In the genomic region with DNA sequence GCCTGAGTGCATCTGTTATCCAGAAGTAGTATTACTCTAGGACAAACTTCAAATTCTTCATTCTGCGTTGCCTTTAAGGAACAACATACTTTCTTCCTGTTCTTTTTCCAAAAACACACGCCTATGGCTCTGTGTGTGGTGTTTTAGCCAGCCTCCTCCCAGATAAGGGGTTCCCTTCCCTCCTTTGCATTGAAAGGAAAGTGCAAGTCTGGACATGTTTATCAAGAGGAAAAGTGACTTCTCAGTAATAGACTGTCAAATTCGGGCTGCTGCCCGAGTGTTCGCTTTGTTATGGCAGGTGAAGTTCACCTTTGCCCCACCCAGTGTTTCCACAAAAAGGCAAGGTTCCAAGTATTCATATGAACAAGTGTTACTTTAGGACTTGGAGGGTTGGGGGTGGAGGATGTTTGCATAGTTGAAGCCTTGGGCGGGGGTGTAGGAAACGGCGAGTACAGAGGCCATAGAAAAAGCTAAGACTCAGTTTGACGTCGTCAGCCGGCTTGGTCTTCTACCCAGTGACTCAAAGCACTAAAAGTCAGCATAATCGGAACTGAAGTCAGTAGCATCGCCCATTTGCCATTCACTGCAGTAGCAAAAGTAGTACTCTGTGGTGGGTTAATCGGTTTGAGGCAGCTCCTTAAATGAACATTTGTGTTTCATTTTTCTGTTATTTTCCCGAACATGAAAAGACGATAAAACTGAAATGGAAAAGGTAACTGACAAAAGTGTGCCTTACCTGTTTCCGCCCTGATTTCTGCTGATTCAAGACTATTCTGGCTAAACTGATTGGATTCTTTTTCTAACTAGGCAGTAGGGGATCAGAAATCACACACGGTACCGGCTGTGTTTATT, we compare ENCODE assay signal across 8 cellular contexts. TPM values are rescaled to one million over a fixed set of nuclear protein-coding genes. Genes with fewer than 3 reads are reported as not detected.
DNase-seq lines count a peak whose midpoint lies in the region; ATAC-seq and TF ChIP-seq lines count a peak whose summit lies in the region.

No MANE protein-coding gene starts in this region.

- H4K20me1 ChIP-seq in SU-DHL-6 (ENCODE audit: low read depth, low read length) = no peaks in the 10 kb centered on the region

- ATAC-seq in HG02610 (IDR thresholded peaks at IDR 0.05; ENCODE audit: unreplicated experiment) (peak; percentile 20), left lobe of liver (peak; percentile 57), GM18868 (IDR thresholded peaks at IDR 0.05; ENCODE audit: unreplicated experiment) (no peak)

- H3K27ac ChIP-seq in SU-DHL-6 (ENCODE audit: low read depth, low read length) = no peak overlapping the region

- H3K9ac ChIP-seq in SU-DHL-6 (ENCODE audit: low read length) = peak overlapping the region; percentile 34
- peak overlapping the region; percentile 84 for H3K9ac ChIP-seq in adipocyte (ENCODE audit: low read length)

- H3K4me1 ChIP-seq in adipocyte (ENCODE audit: control insufficient read depth, insufficient read depth, low read length) = peaks cover 26% of the 10 kb centered on the region

- H3K4me2 ChIP-seq in SU-DHL-6 (ENCODE audit: low read depth, low read length, poor library complexity, severe bottlenecking) = peak overlapping the region; percentile 78

- TF ChIP-seq CTCF in SU-DHL-6 (IDR thresholded peaks at IDR 0.05; ENCODE audit: insufficient read depth, low read length, poor library complexity, severe bottlenecking) = no peak

- no peaks in the 10 kb centered on the region for H3F3A ChIP-seq in SU-DHL-6 (ENCODE audit: insufficient read depth)

- H3K79me2 ChIP-seq in SU-DHL-6 (ENCODE audit: insufficient read depth, low read length) = no peaks in the 10 kb centered on the region

- no peaks in the 10 kb centered on the region for H3K27me3 ChIP-seq in SU-DHL-6 (ENCODE audit: low read length)
- H3K27me3 ChIP-seq in adipocyte (replicated peaks; ENCODE audit: control insufficient read depth, insufficient read depth, low read length) = no peaks in the 10 kb centered on the region

- peak overlapping the region; percentile 48 for H3K4me3 ChIP-seq in SU-DHL-6 (ENCODE audit: insufficient read depth, low read length, poor library complexity, severe bottlenecking)
- peak overlapping the region; percentile 88 for H3K4me3 ChIP-seq in adipocyte (ENCODE audit: low read length)

- no peaks in the 10 kb centered on the region for H3K36me3 ChIP-seq in SU-DHL-6 (ENCODE audit: low read length)
- H3K36me3 ChIP-seq in adipocyte (ENCODE audit: control insufficient read depth, insufficient read depth, low read length, severe bottlenecking) = no peaks in the 10 kb centered on the region

- H3K9me2 ChIP-seq in SU-DHL-6 (replicated peaks; ENCODE audit: insufficient read depth, low read length) = no peaks in the 10 kb centered on the region

- peak; percentile 33 for DNase-seq in DMS79 (lab: John Stamatoyannopoulos, UW)
- DNase-seq in adipocyte (ENCODE audit: low read depth) = peak; percentile 47
- DNase-seq in left lobe of liver (ENCODE audit: low spot score) = no peak
- DNase-seq in stimulated activated CD8-positive, alpha-beta memory T cell treated with anti-CD3 and anti-CD28 coated beads, Interleukin-15, amount 100 ng/mL, for 4 hours (ENCODE audit: low read depth in 2 of 2) = peak; percentile 51 to 74
- DNase-seq in NCI-H345 (lab: John Stamatoyannopoulos, UW) = no peak

- peak overlapping the region; percentile 36 for H2AFZ ChIP-seq in SU-DHL-6 (ENCODE audit: low read depth, low read length, severe bottlenecking)

- H3K9me3 ChIP-seq in SU-DHL-6 (ENCODE audit: insufficient read depth, low read length) = no peaks in the 10 kb centered on the region
- no peaks in the 10 kb centered on the region for H3K9me3 ChIP-seq in adipocyte (ENCODE audit: control insufficient read depth, low read length)

RNA-seq across cellular contexts. Expression of a gene that starts 12.5 kb away (rescaled TPM):
- total RNA-seq in left lobe of liver = 1.0 TPM

Comparison
In these comparisons a context has a peak if more than half of its experiments do, and no peak if none do; other contexts are left out.
1. DNase-seq: peak in DMS79 (single experiment), adipocyte (single experiment) and stimulated activated CD8-positive, alpha-beta memory T cell treated with anti-CD3 and anti-CD28 coated beads, Interleukin-15, amount 100 ng/mL, for 4 hours (2 of 2); none in left lobe of liver (single experiment) and NCI-H345 (single experiment).